Comparison of ENCODE assay signal across 1 cellular context in genomic region chr16:68362952-68363846, GRCh38.
TF ChIP-seq lines count a peak whose summit lies in the region.

No MANE protein-coding gene starts in this region.

TF ChIP-seq in H1, 55 proteins besides CTCF, POLR2A, EP300 and RAD21:
- TF ChIP-seq EZH2 (IDR thresholded peaks at IDR 0.05; ENCODE audit: low read depth, low read length, severe bottlenecking) (no peak), SP1 (IDR thresholded peaks at IDR 0.05; ENCODE audit: low read depth, low read length) (no peak), GABPA (IDR thresholded peaks at IDR 0.05; ENCODE audit: borderline replicate concordance, insufficient read depth, low read length) (0 out of 2 replicates have a peak, but pooled peaks have one; percentile 38), FOSL1 (IDR thresholded peaks at IDR 0.05; ENCODE audit: insufficient read depth, low read depth, low read length) (no peak), CHD1 (IDR thresholded peaks at IDR 0.05; ENCODE audit: low read depth, low read length) (no peak), RXRA (IDR thresholded peaks at IDR 0.05; ENCODE audit: insufficient read depth, low read depth, low read length) (no peak)
